In the genomic region with DNA sequence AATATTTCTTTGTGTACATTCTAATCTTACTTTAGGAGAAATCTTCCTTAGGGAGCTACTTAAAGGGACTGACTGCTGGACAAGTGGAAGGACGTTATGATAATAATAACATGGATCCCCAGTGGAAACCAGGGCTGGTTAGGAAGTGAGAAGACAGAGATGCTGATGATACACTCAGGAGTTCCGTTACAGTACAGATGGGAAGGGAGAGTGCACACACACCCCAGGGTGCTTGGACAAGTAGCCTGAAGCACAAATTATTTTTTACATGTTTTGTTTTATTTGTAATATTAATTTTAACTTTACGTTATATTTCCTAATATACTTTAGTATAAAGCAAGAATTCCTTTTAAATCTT, we compare ENCODE assay signal across 24 cellular contexts.
A peak's percentile ranks its signal among the peaks of the same experiment; 100 is the strongest.
DNase-seq lines count a peak whose midpoint lies in the region; ATAC-seq and TF ChIP-seq lines count a peak whose summit lies in the region.
"Had no signal": no experiment of that assay in that cellular context is flagged by ENCODE, and none has a peak within 500 bp of the region (broad histone marks: within the 10 kb centered on the region; RNA-seq: fewer than 3 reads in every experiment).

No MANE protein-coding gene starts in this region.

- H3K27ac ChIP-seq in DND-41 (ENCODE audit: low read length) = no peak overlapping the region
- H3K27ac ChIP-seq in HUES64 (ENCODE audit: low read depth, low read length) = no peak overlapping the region
- H3K27ac ChIP-seq: HL-60 had no signal

- ATAC-seq in DND-41 (ENCODE audit: insufficient read depth, low read depth) = no peak
- ATAC-seq in WTC11 = no peak
- ATAC-seq in GM18502 (IDR thresholded peaks at IDR 0.05; ENCODE audit: poor library complexity, unreplicated experiment) = no peak
- no peak for ATAC-seq in GM19397 (IDR thresholded peaks at IDR 0.05; ENCODE audit: unreplicated experiment)
- ATAC-seq: GM12878, Right ventricle myocardium inferior had no signal

- H3K4me3 ChIP-seq in DND-41 (ENCODE audit: low read depth in 1 of 2, low read length in 2 of 2) = no peak overlapping the region
- H3K4me3 ChIP-seq in HUES64 (ENCODE audit: low read length) = 0 out of 2 replicates have a peak overlapping the region, but pooled peaks have one; percentile 16
- H3K4me3 ChIP-seq: GM12878, MG63 had no signal

- peaks cover 22% of the 10 kb centered on the region for H3K4me1 ChIP-seq in DND-41 (ENCODE audit: insufficient read depth, low read length)
- no peaks in the 10 kb centered on the region for H3K4me1 ChIP-seq in HUES64 (ENCODE audit: insufficient read depth, low read length)

- H3K36me3 ChIP-seq in DND-41 (ENCODE audit: insufficient read depth, low read length) (no peaks in the 10 kb centered on the region), HUES64 (ENCODE audit: insufficient read depth, low read length) (no peaks in the 10 kb centered on the region)
- H3K36me3 ChIP-seq: MG63 had no signal

- H3K9me3 Mint-ChIP-seq in WTC11 = peaks cover 15% of the 10 kb centered on the region

- H3K4me3 Mint-ChIP-seq in WTC11 = peak overlapping the region; percentile 57
- H3K4me3 Mint-ChIP-seq: IgD-negative memory B cell had no signal

- no peak for TF ChIP-seq CTCF in DND-41 (IDR thresholded peaks at IDR 0.05; ENCODE audit: borderline replicate concordance, extremely low read depth, low read length, poor library complexity, severe bottlenecking)
- no peak for TF ChIP-seq CTCF in WTC11 (IDR thresholded peaks at IDR 0.05)

- no peaks in the 10 kb centered on the region for H3K27me3 Mint-ChIP-seq in WTC11 (ENCODE audit: low read depth)
- H3K27me3 Mint-ChIP-seq: IgD-negative memory B cell had no signal

- POLR2A ChIA-PET in WTC11 (lab: Charles Lee) = no interaction called here

- H3K79me2 ChIP-seq in DND-41 (ENCODE audit: insufficient read depth, low read length) = no peaks in the 10 kb centered on the region

- no peak overlapping the region for H3K4me2 ChIP-seq in DND-41 (ENCODE audit: insufficient read depth, low read length)

- no peaks in the 10 kb centered on the region for H3K27me3 ChIP-seq in DND-41 (ENCODE audit: insufficient read depth, low read length, poor library complexity)
- no peaks in the 10 kb centered on the region for H3K27me3 ChIP-seq in HUES64 (ENCODE audit: insufficient read depth, low read length)
- H3K27me3 ChIP-seq: MG63 had no signal

- CTCF ChIA-PET in WTC11 (lab: Charles Lee) = no interaction called here

- H3K9ac ChIP-seq in DND-41 (ENCODE audit: low read depth, low read length) (no peak overlapping the region), HUES64 (ENCODE audit: low read depth, low read length) (no peak overlapping the region)

- H3K4me1 Mint-ChIP-seq in WTC11 = peaks cover 6% of the 10 kb centered on the region
- H3K4me1 Mint-ChIP-seq: IgD-negative memory B cell had no signal

- 0 out of 2 replicates have a peak overlapping the region, but pooled peaks have one; percentile 33 for H2AFZ ChIP-seq in DND-41 (ENCODE audit: low read depth, low read length)

- no peaks in the 10 kb centered on the region for H3K9me3 ChIP-seq in DND-41 (ENCODE audit: insufficient read depth, low read length, severe bottlenecking)
- H3K9me3 ChIP-seq in HUES64 (ENCODE audit: insufficient read depth, low read depth, low read length) = no peaks in the 10 kb centered on the region; the same call in 1 of the 2 replicates
- H3K9me3 ChIP-seq: MG63 had no signal

- DNase-seq in DND-41 = no peak
- DNase-seq in WTC11 (ENCODE audit: low spot score) = no peak
- DNase-seq in head of caudate nucleus = no peak
- DNase-seq in NCI-H524 treated with DMSO at 0.1 percent for 48 hours (lab: John Stamatoyannopoulos, UW) = no peak
- DNase-seq: ACHN, C1 segment of cervical spinal cord, GF-D8, H7, Kasumi-1, MG63, NCI-H1092, NCI-H146, NCI-H2029 treated with DMSO at 0.1 percent for 48 hours, NCI-H2171 treated with DMSO at 0.1 percent for 48 hours, NCI-H446 treated with DMSO at 0.1 percent for 48 hours, SW 1271, T-helper 2 cell had no signal

- intact Hi-C loops in head of caudate nucleus (cut with DNase I) = no loop called here

- 72% methylated on average over 2 of the region's 3 CpGs for WGBS in HUES64

- H3K27ac Mint-ChIP-seq in WTC11 = no peak overlapping the region
- H3K27ac Mint-ChIP-seq: IgD-negative memory B cell had no signal

- H3K36me3 Mint-ChIP-seq in WTC11 = peaks cover 16% of the 10 kb centered on the region
- H3K36me3 Mint-ChIP-seq: IgD-negative memory B cell had no signal

- H4K20me1 ChIP-seq in DND-41 (ENCODE audit: insufficient read depth, low read length) = no peaks in the 10 kb centered on the region

TF ChIP-seq in WTC11, 78 proteins besides CTCF, POLR2A, EP300 and RAD21 (continues in another document):
- no peak for TF ChIP-seq ERG (CRISPR knock-in tag; IDR thresholded peaks at IDR 0.05)
- TF ChIP-seq, protein P1, sequence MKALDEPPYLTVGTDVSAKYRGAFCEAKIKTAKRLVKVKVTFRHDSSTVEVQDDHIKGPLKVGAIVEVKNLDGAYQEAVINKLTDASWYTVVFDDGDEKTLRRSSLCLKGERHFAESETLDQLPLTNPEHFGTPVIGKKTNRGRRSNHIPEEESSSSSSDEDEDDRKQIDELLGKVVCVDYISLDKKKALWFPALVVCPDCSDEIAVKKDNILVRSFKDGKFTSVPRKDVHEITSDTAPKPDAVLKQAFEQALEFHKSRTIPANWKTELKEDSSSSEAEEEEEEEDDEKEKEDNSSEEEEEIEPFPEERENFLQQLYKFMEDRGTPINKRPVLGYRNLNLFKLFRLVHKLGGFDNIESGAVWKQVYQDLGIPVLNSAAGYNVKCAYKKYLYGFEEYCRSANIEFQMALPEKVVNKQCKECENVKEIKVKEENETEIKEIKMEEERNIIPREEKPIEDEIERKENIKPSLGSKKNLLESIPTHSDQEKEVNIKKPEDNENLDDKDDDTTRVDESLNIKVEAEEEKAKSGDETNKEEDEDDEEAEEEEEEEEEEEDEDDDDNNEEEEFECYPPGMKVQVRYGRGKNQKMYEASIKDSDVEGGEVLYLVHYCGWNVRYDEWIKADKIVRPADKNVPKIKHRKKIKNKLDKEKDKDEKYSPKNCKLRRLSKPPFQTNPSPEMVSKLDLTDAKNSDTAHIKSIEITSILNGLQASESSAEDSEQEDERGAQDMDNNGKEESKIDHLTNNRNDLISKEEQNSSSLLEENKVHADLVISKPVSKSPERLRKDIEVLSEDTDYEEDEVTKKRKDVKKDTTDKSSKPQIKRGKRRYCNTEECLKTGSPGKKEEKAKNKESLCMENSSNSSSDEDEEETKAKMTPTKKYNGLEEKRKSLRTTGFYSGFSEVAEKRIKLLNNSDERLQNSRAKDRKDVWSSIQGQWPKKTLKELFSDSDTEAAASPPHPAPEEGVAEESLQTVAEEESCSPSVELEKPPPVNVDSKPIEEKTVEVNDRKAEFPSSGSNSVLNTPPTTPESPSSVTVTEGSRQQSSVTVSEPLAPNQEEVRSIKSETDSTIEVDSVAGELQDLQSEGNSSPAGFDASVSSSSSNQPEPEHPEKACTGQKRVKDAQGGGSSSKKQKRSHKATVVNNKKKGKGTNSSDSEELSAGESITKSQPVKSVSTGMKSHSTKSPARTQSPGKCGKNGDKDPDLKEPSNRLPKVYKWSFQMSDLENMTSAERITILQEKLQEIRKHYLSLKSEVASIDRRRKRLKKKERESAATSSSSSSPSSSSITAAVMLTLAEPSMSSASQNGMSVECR (CRISPR knock-in tag; IDR thresholded peaks at IDR 0.05; ENCODE audit: borderline replicate concordance) = no peak
- TF ChIP-seq FOXJ3 (CRISPR knock-in tag; IDR thresholded peaks at IDR 0.05; ENCODE audit: borderline replicate concordance) = no peak
- TF ChIP-seq, protein P2, sequence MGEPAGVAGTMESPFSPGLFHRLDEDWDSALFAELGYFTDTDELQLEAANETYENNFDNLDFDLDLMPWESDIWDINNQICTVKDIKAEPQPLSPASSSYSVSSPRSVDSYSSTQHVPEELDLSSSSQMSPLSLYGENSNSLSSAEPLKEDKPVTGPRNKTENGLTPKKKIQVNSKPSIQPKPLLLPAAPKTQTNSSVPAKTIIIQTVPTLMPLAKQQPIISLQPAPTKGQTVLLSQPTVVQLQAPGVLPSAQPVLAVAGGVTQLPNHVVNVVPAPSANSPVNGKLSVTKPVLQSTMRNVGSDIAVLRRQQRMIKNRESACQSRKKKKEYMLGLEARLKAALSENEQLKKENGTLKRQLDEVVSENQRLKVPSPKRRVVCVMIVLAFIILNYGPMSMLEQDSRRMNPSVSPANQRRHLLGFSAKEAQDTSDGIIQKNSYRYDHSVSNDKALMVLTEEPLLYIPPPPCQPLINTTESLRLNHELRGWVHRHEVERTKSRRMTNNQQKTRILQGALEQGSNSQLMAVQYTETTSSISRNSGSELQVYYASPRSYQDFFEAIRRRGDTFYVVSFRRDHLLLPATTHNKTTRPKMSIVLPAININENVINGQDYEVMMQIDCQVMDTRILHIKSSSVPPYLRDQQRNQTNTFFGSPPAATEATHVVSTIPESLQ (CRISPR knock-in tag; IDR thresholded peaks at IDR 0.05) = no peak
- no peak for TF ChIP-seq TEAD1 (CRISPR knock-in tag; IDR thresholded peaks at IDR 0.05)
- TF ChIP-seq ZNF512 (CRISPR knock-in tag; IDR thresholded peaks at IDR 0.05; ENCODE audit: borderline replicate concordance) = no peak
